ENCODE assay signal across 24 cellular contexts in genomic region chr4:76280488-76281441, GRCh38. TPM values are rescaled to one million over a fixed set of nuclear protein-coding genes. Genes with fewer than 3 reads are reported as not detected.
DNase-seq lines count a peak whose midpoint lies in the region; ATAC-seq and TF ChIP-seq lines count a peak whose summit lies in the region.
"Had no signal": no experiment of that assay in that cellular context is flagged by ENCODE, and none has a peak within 500 bp of the region (broad histone marks: within the 10 kb centered on the region; RNA-seq: fewer than 3 reads in every experiment).

No MANE protein-coding gene starts in this region.

- peak overlapping the region; percentile 40 for H3K18ac ChIP-seq in trophoblast cell (ENCODE audit: low read length)

- no peaks in the 10 kb centered on the region for H3K79me1 ChIP-seq in trophoblast cell (ENCODE audit: low read length)

- no peaks in the 10 kb centered on the region for H4K20me1 ChIP-seq in hepatocyte (ENCODE audit: insufficient read depth, poor library complexity, severe bottlenecking)
- H4K20me1 ChIP-seq: BLaER1 had no signal

- peaks cover 18% of the 10 kb centered on the region for H3K4me1 ChIP-seq in left ventricle myocardium inferior
- H3K4me1 ChIP-seq in right atrium auricular region: peaks cover 0 to 10% of the 10 kb centered on the region in 2 donors
- H3K4me1 ChIP-seq in hepatocyte (ENCODE audit: insufficient read depth): peaks cover 11% of the 10 kb centered on the region
- H3K4me1 ChIP-seq in trophoblast cell (ENCODE audit: control insufficient read depth in 1 of 2, insufficient read depth in 2 of 2, low read length in 2 of 2): peaks cover 7 to 13% of the 10 kb centered on the region in 2 experiments
- H3K4me1 ChIP-seq: BLaER1 had no signal

- no peak overlapping the region for H2BK5ac ChIP-seq in trophoblast cell (ENCODE audit: low read depth, low read length, poor library complexity)

- WGBS in hepatocyte (ENCODE audit: low lambda C conversion rate, missing lambda C conversion rate): 77% methylated on average over 6 of the region's 6 CpGs
- WGBS in trophoblast cell (ENCODE audit: extremely low coverage, insufficient coverage, insufficient read length): no CpG with 5 or more reads among the region's 6 CpGs

- H4K91ac ChIP-seq in trophoblast cell (ENCODE audit: low read depth, low read length): no peak overlapping the region

- no peak overlapping the region for H4K8ac ChIP-seq in trophoblast cell (ENCODE audit: low read depth, low read length)

- H2BK12ac ChIP-seq in trophoblast cell (ENCODE audit: low read length): peak overlapping the region; percentile 63

- H3K23ac ChIP-seq in trophoblast cell (ENCODE audit: low read length): no peak overlapping the region

- no peak overlapping the region for H2BK120ac ChIP-seq in trophoblast cell (ENCODE audit: insufficient read depth, low read length, poor library complexity)

- intact Hi-C loops in left ventricle myocardium inferior (cut with micrococcal nuclease): no loop called here

- in situ Hi-C loops in GM13976 (cut with MboI; ENCODE audit: low sequenced_read_pairs, unreplicated experiment): no loop called here

- H3K36me3 ChIP-seq in left ventricle myocardium inferior: no peaks in the 10 kb centered on the region
- H3K36me3 ChIP-seq in right atrium auricular region: no peaks in the 10 kb centered on the region
- no peaks in the 10 kb centered on the region for H3K36me3 ChIP-seq in hepatocyte (replicated peaks; ENCODE audit: insufficient read depth, low read depth)
- H3K36me3 ChIP-seq in trophoblast cell (ENCODE audit: control insufficient read depth in 1 of 2, insufficient read depth in 2 of 2, low read length in 2 of 2): no peaks in the 10 kb centered on the region
- H3K36me3 ChIP-seq: BLaER1 had no signal

- no peak overlapping the region for H3K4ac ChIP-seq in trophoblast cell (ENCODE audit: low read depth, low read length)

- H3K79me2 ChIP-seq in hepatocyte: no peaks in the 10 kb centered on the region
- H3K79me2 ChIP-seq in trophoblast cell (ENCODE audit: control insufficient read depth, insufficient read depth, low read length, poor library complexity): peaks cover 2% of the 10 kb centered on the region

- H3K9me2 ChIP-seq in hepatocyte (replicated peaks; ENCODE audit: insufficient read depth): no peaks in the 10 kb centered on the region

- H3K4me2 ChIP-seq in hepatocyte (no peak overlapping the region), trophoblast cell (ENCODE audit: low read length) (no peak overlapping the region)
- H3K4me2 ChIP-seq: BLaER1, GM23338, KMS-11 had no signal

- DNase-seq in left ventricle myocardium inferior (no peak), right atrium auricular region (ENCODE audit: low spot score) (no peak), hepatocyte (ENCODE audit: low spot score) (no peak), trophoblast cell (peak in 1 of 2 donors; percentile 72), HT-29 (ENCODE audit: low spot score) (no peak), T-helper 9 cell (no peak), GM13976 (ENCODE audit: low spot score) (no peak)
- DNase-seq: Calu3; CD8-positive, alpha-beta T cell; EL; MV-4-11; NCI-H1417 treated with DMSO at 0.1 percent for 48 hours; NCI-H187 treated with DMSO at 0.1 percent for 48 hours; NCI-H2227 treated with DMSO at 0.1 percent for 48 hours; NCI-H510A treated with DMSO at 0.1 percent for 48 hours; NCI-H82; PC-3; RPMI8226; SIG-M5 had no signal

- no peak overlapping the region for H3K9ac ChIP-seq in trophoblast cell (ENCODE audit: low read length)
- H3K9ac ChIP-seq: BLaER1, KMS-11 had no signal

- peak overlapping the region; percentile 30 for H3K27ac ChIP-seq in left ventricle myocardium inferior (replicated peaks)
- no peak overlapping the region for H3K27ac ChIP-seq in right atrium auricular region
- peak overlapping the region; percentile 65 for H3K27ac ChIP-seq in hepatocyte
- no peak overlapping the region for H3K27ac ChIP-seq in trophoblast cell (ENCODE audit: low read depth, low read length)
- H3K27ac ChIP-seq: BLaER1, KMS-11 had no signal

- ATAC-seq in GM21717 (IDR thresholded peaks at IDR 0.05; ENCODE audit: unreplicated experiment): no peak
- ATAC-seq: CD8-positive, alpha-beta T cell; GM12878; GM23338; PC-3 had no signal

- TF ChIP-seq CTCF in left ventricle myocardium inferior (IDR thresholded peaks at IDR 0.05; ENCODE audit: borderline replicate concordance) (no peak), right atrium auricular region (IDR thresholded peaks at IDR 0.05) (no peak), hepatocyte (IDR thresholded peaks at IDR 0.05; ENCODE audit: poor library complexity) (no peak), GM13976 (IDR thresholded peaks at IDR 0.05; ENCODE audit: borderline replicate concordance, control extremely low read depth, extremely low read depth, insufficient read depth, missing control alignments) (no peak)

- no peak overlapping the region for H3K14ac ChIP-seq in trophoblast cell (ENCODE audit: low read length)

- no peaks in the 10 kb centered on the region for H3K27me3 ChIP-seq in left ventricle myocardium inferior (ENCODE audit: low read depth)
- H3K27me3 ChIP-seq in right atrium auricular region: no peaks in the 10 kb centered on the region
- no peaks in the 10 kb centered on the region for H3K27me3 ChIP-seq in hepatocyte
- H3K27me3 ChIP-seq in trophoblast cell (ENCODE audit: insufficient read depth, low read length): no peaks in the 10 kb centered on the region
- H3K27me3 ChIP-seq: BLaER1 had no signal

- no peak overlapping the region for H2AFZ ChIP-seq in hepatocyte
- H2AFZ ChIP-seq in trophoblast cell (ENCODE audit: insufficient read depth, low read length, poor library complexity): no peak overlapping the region
- H2AFZ ChIP-seq: GM23338 had no signal

- no peak overlapping the region for H3K4me3 ChIP-seq in left ventricle myocardium inferior
- no peak overlapping the region for H3K4me3 ChIP-seq in right atrium auricular region
- H3K4me3 ChIP-seq in hepatocyte: no peak overlapping the region
- no peak overlapping the region for H3K4me3 ChIP-seq in trophoblast cell (ENCODE audit: low read depth, low read length)
- H3K4me3 ChIP-seq: BLaER1, GM12878, GM23338 had no signal

- no peak overlapping the region for H4K12ac ChIP-seq in trophoblast cell (ENCODE audit: low read depth, low read length)

- no peak overlapping the region for H2AK5ac ChIP-seq in trophoblast cell (ENCODE audit: low read length)

- peaks cover 2% of the 10 kb centered on the region for H3K9me3 ChIP-seq in left ventricle myocardium inferior (replicated peaks)
- no peaks in the 10 kb centered on the region for H3K9me3 ChIP-seq in right atrium auricular region
- H3K9me3 ChIP-seq in hepatocyte (ENCODE audit: low read depth): no peaks in the 10 kb centered on the region
- no peaks in the 10 kb centered on the region for H3K9me3 ChIP-seq in trophoblast cell (ENCODE audit: insufficient read depth, low read depth, low read length)

RNA-seq across cellular contexts. Expression of gene STBD1, which starts 25.8 kb away (rescaled TPM):
- total RNA-seq in left ventricle myocardium inferior (24.3 TPM), right atrium auricular region (10 to 100 TPM; 25.3 to 28.4 TPM), hepatocyte (26.5 and 34.2 TPM in 2 replicates)
- polyA plus RNA-seq in hepatocyte: 25.3 and 29.7 TPM in 2 replicates
- 3.8 and 4.0 TPM in 2 replicates for polyA plus RNA-seq in trophoblast cell (2013)
- 3.3 and 4.0 TPM in 2 replicates for total RNA-seq in HT-29 (2014; rRNA removed; shearing (Covaris generic))
- total RNA-seq: CD8-positive, alpha-beta T cell; GM12878 had no signal

RNA-seq across cellular contexts. Expression of gene FAM47E, which starts 29.2 kb away (rescaled TPM):
- 3.0 TPM for total RNA-seq in left ventricle myocardium inferior
- total RNA-seq in right atrium auricular region: 1 to 10 TPM; 1.0 to 2.2 TPM
- total RNA-seq in hepatocyte: 5.9 and 9.3 TPM in 2 replicates
- 8.9 and 11.1 TPM in 2 replicates for polyA plus RNA-seq in hepatocyte
- 0.38 and 0.47 TPM in 2 replicates for polyA plus RNA-seq in trophoblast cell (2013)
- 2.4 and 2.9 TPM in 2 replicates for total RNA-seq in HT-29 (2014; rRNA removed; shearing (Covaris generic))
- total RNA-seq: GM12878 had no signal

Comparison
In these comparisons a context has a peak if more than half of its experiments do, and no peak if none do; other contexts are left out.
1. H3K27ac ChIP-seq: peak in left ventricle myocardium inferior (single experiment) and hepatocyte (single experiment); none in right atrium auricular region (0 of 2) and trophoblast cell (single experiment).